18 cellular contexts compared by ENCODE assay signal in genomic region chr2:212176151-212176550, GRCh38.
"Had no signal": no experiment of that assay in that cellular context is flagged by ENCODE, and none has a peak within 500 bp of the region (broad histone marks: within the 10 kb centered on the region; RNA-seq: fewer than 3 reads in every experiment).

No MANE protein-coding gene starts in this region.

- H3K36me3 ChIP-seq: heart left ventricle, pancreas, right lobe of liver, stomach, vagina had no signal

- H3K27me3 ChIP-seq: dorsolateral prefrontal cortex, heart left ventricle, pancreas, right lobe of liver, stomach, vagina had no signal

- H3K4me3 ChIP-seq: dorsolateral prefrontal cortex, heart left ventricle, pancreas, right lobe of liver, smooth muscle cell, stomach, vagina had no signal

- H3K4me2 ChIP-seq: smooth muscle cell had no signal

- ATAC-seq: activated CD8-positive, alpha-beta memory T cell treated with anti-CD3 and anti-CD28 coated beads, Interleukin-2, amount 10 ng/mL, durations not matched to agents 7 days and 5 days; activated T-helper 17 cell treated with anti-CD3 and anti-CD28 coated beads, Interleukin-2, amount 50 U/mL, for 72 hours; heart left ventricle; naive thymus-derived CD8-positive, alpha-beta T cell; pancreas; right lobe of liver had no signal

- DNase-seq: activated CD4-positive, alpha-beta memory T cell treated with anti-CD3 and anti-CD28 coated beads, Interleukin-2, amount 10 ng/mL, durations not matched to agents 7 days and 5 days; activated CD4-positive, alpha-beta T cell treated with anti-CD3 and anti-CD28 coated beads for 48 hours; activated CD4-positive, CD25-positive, alpha-beta regulatory T cell; activated CD8-positive, alpha-beta memory T cell treated with anti-CD3 and anti-CD28 coated beads, Interleukin-2, amount 10 ng/mL, durations not matched to agents 7 days and 5 days; activated naive CD4-positive, alpha-beta T cell; activated naive CD8-positive, alpha-beta T cell treated with anti-CD3 and anti-CD28 coated beads, Interleukin-2, amount 10 ng/mL, durations not matched to agents 7 days and 5 days; central memory CD4-positive, alpha-beta T cell; dorsolateral prefrontal cortex; heart left ventricle; naive thymus-derived CD8-positive, alpha-beta T cell; pancreas; right lobe of liver; stimulated activated CD4-positive, alpha-beta T cell treated with anti-CD3 and anti-CD28 coated beads, Interleukin-4, amount 100 ng/mL, for 1 hour; stomach; trophoblast cell had no signal

- H3K4me1 ChIP-seq: heart left ventricle, pancreas, right lobe of liver, stomach, vagina had no signal

- H3K9me3 ChIP-seq: pancreas, right lobe of liver, vagina had no signal

- H3K27ac ChIP-seq: dorsolateral prefrontal cortex, heart left ventricle, pancreas, right lobe of liver, stomach, vagina had no signal
